28 cellular contexts compared by ENCODE assay signal in genomic region chr18:60339018-60339417, GRCh38. TPM values are rescaled to one million over a fixed set of nuclear protein-coding genes. Genes with fewer than 3 reads are reported as not detected.
"Had no signal": no experiment of that assay in that cellular context is flagged by ENCODE, and none has a peak within 500 bp of the region (broad histone marks: within the 10 kb centered on the region; RNA-seq: fewer than 3 reads in every experiment).

No MANE protein-coding gene starts in this region.

- H3K27me3 ChIP-seq: adrenal gland had no signal

- H3K27ac ChIP-seq: adrenal gland, KMS-11, SK-N-MC had no signal

- H3K27ac Mint-ChIP-seq: activated CD4-positive, alpha-beta memory T cell treated with anti-CD3 and anti-CD28 coated beads, Interleukin-2, amount 10 ng/mL, durations not matched to agents 7 days and 5 days; activated CD4-positive, alpha-beta T cell treated with anti-CD3 and anti-CD28 coated beads for 36 hours; activated naive CD8-positive, alpha-beta T cell treated with anti-CD3 and anti-CD28 coated beads, Interleukin-2, amount 10 ng/mL, durations not matched to agents 7 days and 5 days; activated T-cell treated with anti-CD3 and anti-CD28 coated beads, Interleukin-2, amount 50 U/mL, for 72 hours; activated T-helper 2 cell treated with anti-CD3 and anti-CD28 coated beads, Interferon-gamma antibody, Interleukin-2, Interleukin-4, amounts not matched to agents 10 μg/mL and 5 μg/mL and 100 μg/mL, durations not matched to agents 14 hours and 24 hours and 36 hours; T-cell had no signal

- H3K4me1 ChIP-seq: adrenal gland had no signal

- H3K9me3 Mint-ChIP-seq: activated naive CD8-positive, alpha-beta T cell treated with anti-CD3 and anti-CD28 coated beads, Interleukin-2, amount 10 ng/mL, durations not matched to agents 7 days and 5 days; activated T-helper 2 cell treated with anti-CD3 and anti-CD28 coated beads, Interferon-gamma antibody, Interleukin-2, Interleukin-4, amounts not matched to agents 10 μg/mL and 5 μg/mL and 100 μg/mL, durations not matched to agents 14 hours and 24 hours and 36 hours had no signal

- H3K9me3 ChIP-seq: adrenal gland had no signal

- H3K9ac ChIP-seq: KMS-11 had no signal

- H3K27me3 Mint-ChIP-seq: activated CD4-positive, alpha-beta memory T cell treated with anti-CD3 and anti-CD28 coated beads, Interleukin-2, amount 10 ng/mL, durations not matched to agents 7 days and 5 days; activated CD4-positive, alpha-beta T cell treated with anti-CD3 and anti-CD28 coated beads for 36 hours; activated naive CD8-positive, alpha-beta T cell treated with anti-CD3 and anti-CD28 coated beads, Interleukin-2, amount 10 ng/mL, durations not matched to agents 7 days and 5 days; T-cell had no signal

- FAIRE-seq: colon, TTC549 had no signal

- H3K4me1 Mint-ChIP-seq: activated CD4-positive, alpha-beta memory T cell treated with anti-CD3 and anti-CD28 coated beads, Interleukin-2, amount 10 ng/mL, durations not matched to agents 7 days and 5 days; activated CD4-positive, alpha-beta T cell treated with anti-CD3 and anti-CD28 coated beads for 36 hours; activated naive CD8-positive, alpha-beta T cell treated with anti-CD3 and anti-CD28 coated beads, Interleukin-2, amount 10 ng/mL, durations not matched to agents 7 days and 5 days; T-cell had no signal

- H3K4me3 ChIP-seq: adrenal gland, SK-N-MC had no signal

- DNase-seq: activated CD4-positive, alpha-beta memory T cell treated with anti-CD3 and anti-CD28 coated beads, Interleukin-2, amount 10 ng/mL, durations not matched to agents 7 days and 5 days; activated CD4-positive, alpha-beta T cell treated with anti-CD3 and anti-CD28 coated beads for 36 hours; activated CD4-positive, alpha-beta T cell treated with anti-CD3 and anti-CD28 coated beads, Interleukin-2, amount 50 U/mL, for 1 hour; activated CD8-positive, alpha-beta memory T cell treated with anti-CD3 and anti-CD28 coated beads, Interleukin-2, amount 50 U/mL, for 4 hours; activated naive CD4-positive, alpha-beta T cell treated with anti-CD3 and anti-CD28 coated beads, Interleukin-2, amount 50 U/mL, for 16 hours; activated naive CD8-positive, alpha-beta T cell treated with anti-CD3 and anti-CD28 coated beads, Interleukin-2, amount 10 ng/mL, durations not matched to agents 7 days and 5 days; activated T-cell treated with anti-CD3 and anti-CD28 coated beads, Interleukin-2, amount 50 U/mL, for 72 hours; adrenal gland; anterior cingulate cortex; cerebellar nuclear complex; NCI-H1105; NCI-H1436; NCI-H2029; NCI-H446; NCI-H526; NCI-H82; RPMI8226; T-cell; T-helper 2 cell; T1000 had no signal

- ATAC-seq: activated CD4-positive, alpha-beta T cell treated with anti-CD3 and anti-CD28 coated beads for 36 hours; activated T-cell treated with anti-CD3 and anti-CD28 coated beads, Interleukin-2, amount 50 U/mL, for 72 hours; Right ventricle myocardium inferior; T-cell had no signal

- H3K36me3 Mint-ChIP-seq: activated naive CD8-positive, alpha-beta T cell treated with anti-CD3 and anti-CD28 coated beads, Interleukin-2, amount 10 ng/mL, durations not matched to agents 7 days and 5 days; T-cell had no signal

- H3K36me3 ChIP-seq: adrenal gland had no signal

- H3K4me3 Mint-ChIP-seq: activated CD4-positive, alpha-beta memory T cell treated with anti-CD3 and anti-CD28 coated beads, Interleukin-2, amount 10 ng/mL, durations not matched to agents 7 days and 5 days; activated CD4-positive, alpha-beta T cell treated with anti-CD3 and anti-CD28 coated beads for 36 hours; activated naive CD8-positive, alpha-beta T cell treated with anti-CD3 and anti-CD28 coated beads, Interleukin-2, amount 10 ng/mL, durations not matched to agents 7 days and 5 days; activated T-cell treated with anti-CD3 and anti-CD28 coated beads, Interleukin-2, amount 50 U/mL, for 72 hours; T-cell had no signal

RNA-seq across cellular contexts. Expression of gene MC4R, which starts 33.6 kb away (rescaled TPM):
- total RNA-seq: activated CD4-positive, alpha-beta memory T cell treated with anti-CD3 and anti-CD28 coated beads, Interleukin-2, amount 10 ng/mL, durations not matched to agents 7 days and 5 days; activated CD4-positive, alpha-beta T cell treated with anti-CD3 and anti-CD28 coated beads for 36 hours; activated naive CD8-positive, alpha-beta T cell treated with anti-CD3 and anti-CD28 coated beads, Interleukin-2, amount 10 ng/mL, durations not matched to agents 7 days and 5 days; activated T-cell treated with anti-CD3 and anti-CD28 coated beads, Interleukin-2, amount 50 U/mL, for 72 hours; activated T-helper 2 cell treated with anti-CD3 and anti-CD28 coated beads, Interferon-gamma antibody, Interleukin-2, Interleukin-4, amounts not matched to agents 10 μg/mL and 5 μg/mL and 100 μg/mL, durations not matched to agents 14 hours and 24 hours and 36 hours; cardiac septum; MCF 10A; Right ventricle myocardium inferior; T-cell had no signal
